11 cellular contexts compared by ENCODE assay signal in genomic region chr11:30326114-30326783, GRCh38. TPM values are rescaled to one million over a fixed set of nuclear protein-coding genes. Genes with fewer than 3 reads are reported as not detected.
DNase-seq lines count a peak whose midpoint lies in the region; ATAC-seq and TF ChIP-seq lines count a peak whose summit lies in the region.
"Had no signal": no experiment of that assay in that cellular context is flagged by ENCODE, and none has a peak within 500 bp of the region (broad histone marks: within the 10 kb centered on the region; RNA-seq: fewer than 3 reads in every experiment).

No MANE protein-coding gene starts in this region.

- no peak for ATAC-seq in natural killer cell treated with Interleukin-12 subunit alpha and Interleukin-12 subunit beta and Interleukin-15 and Interleukin-18, amount 100 ng/mL, for 72 hours
- ATAC-seq in HG02973 (IDR thresholded peaks at IDR 0.05; ENCODE audit: unreplicated experiment), result no peak
- no peak for ATAC-seq in HG03571 (IDR thresholded peaks at IDR 0.05; ENCODE audit: unreplicated experiment)

- TF ChIP-seq CTCF in NB4 (IDR thresholded peaks at IDR 0.05; ENCODE audit: low read depth, low read length), result no peak

- H3K27ac Mint-ChIP-seq in natural killer cell treated with Interleukin-12 subunit alpha and Interleukin-12 subunit beta and Interleukin-15 and Interleukin-18, amount 100 ng/mL, for 72 hours, result peak overlapping the region; percentile 38 to 66

- H3K4me3 Mint-ChIP-seq in natural killer cell treated with Interleukin-12 subunit alpha and Interleukin-12 subunit beta and Interleukin-15 and Interleukin-18, amount 100 ng/mL, for 72 hours, result peak overlapping the region; percentile 49

- H3K4me1 Mint-ChIP-seq in natural killer cell treated with Interleukin-12 subunit alpha and Interleukin-12 subunit beta and Interleukin-15 and Interleukin-18, amount 100 ng/mL, for 72 hours (ENCODE audit: low read depth in 2 of 2), result peaks cover 34% of the 10 kb centered on the region in 2 donors

- no peaks in the 10 kb centered on the region for H3K27me3 Mint-ChIP-seq in natural killer cell treated with Interleukin-12 subunit alpha and Interleukin-12 subunit beta and Interleukin-15 and Interleukin-18, amount 100 ng/mL, for 72 hours

- no peaks in the 10 kb centered on the region for H3K9me3 Mint-ChIP-seq in natural killer cell treated with Interleukin-12 subunit alpha and Interleukin-12 subunit beta and Interleukin-15 and Interleukin-18, amount 100 ng/mL, for 72 hours

- TF ChIP-seq POLR2A in NB4 (IDR thresholded peaks at IDR 0.05; ENCODE audit: extremely low read depth, insufficient read length), result no peak

- H3K36me3 Mint-ChIP-seq in natural killer cell treated with Interleukin-12 subunit alpha and Interleukin-12 subunit beta and Interleukin-15 and Interleukin-18, amount 100 ng/mL, for 72 hours, result no peaks in the 10 kb centered on the region

- H3K4me3 ChIP-seq in NB4 (ENCODE audit: low read depth, low read length), result no peak overlapping the region
- H3K4me3 ChIP-seq: transverse colon had no signal

- DNase-seq in GM03348 (ENCODE audit: low spot score) (peak; percentile 9), NB4 (ENCODE audit: low read depth) (peak; percentile 8), amniotic epithelial cell (ENCODE audit: low read depth) (peak; percentile 80), NCI-H526 (lab: John Stamatoyannopoulos, UW) (no peak)
- no peak for DNase-seq in natural killer cell treated with Interleukin-12 subunit alpha and Interleukin-12 subunit beta and Interleukin-15 and Interleukin-18, amount 100 ng/mL, for 72 hours (ENCODE audit: low spot score)
- DNase-seq: activated CD4-positive, CD25-positive, alpha-beta regulatory T cell treated with anti-CD3 and anti-CD28 coated beads, Interleukin-2, amount 50 U/mL, for 72 hours; hypothalamus; stimulated activated CD4-positive, alpha-beta T cell treated with anti-CD3 and anti-CD28 coated beads, Interleukin-4, amount 100 ng/mL, for 4 hours; transverse colon had no signal

RNA-seq across cellular contexts. Expression of gene ARL14EP, which starts 3.3 kb away (rescaled TPM):
- total RNA-seq in natural killer cell treated with Interleukin-12 subunit alpha and Interleukin-12 subunit beta and Interleukin-15 and Interleukin-18, amount 100 ng/mL, for 72 hours, result 10 to 100 TPM; 25.0 to 27.2 TPM

Comparison
In these comparisons a context has a peak if more than half of its experiments do, and no peak if none do; other contexts are left out.
1. DNase-seq: peak in GM03348 (single experiment), NB4 (single experiment) and amniotic epithelial cell (single experiment); none in natural killer cell treated with Interleukin-12 subunit alpha and Interleukin-12 subunit beta and Interleukin-15 and Interleukin-18, amount 100 ng/mL, for 72 hours (single experiment) and NCI-H526 (0 of 2).